1 cellular context compared by ENCODE assay signal in genomic region chr11:32613500-32614151, GRCh38.
TF ChIP-seq lines count a peak whose summit lies in the region.

No MANE protein-coding gene starts in this region.

TF ChIP-seq in HepG2, 621 proteins besides CTCF, POLR2A, EP300 and RAD21 (continued from another document):
- no peak for TF ChIP-seq ZNF318 (CRISPR knock-in tag; IDR thresholded peaks at IDR 0.05)
- 0 out of 2 replicates have a peak, but pooled peaks have one; percentile 9 for TF ChIP-seq HNF4A (CRISPR knock-in tag; IDR thresholded peaks at IDR 0.05)
